In genomic region chr1:210597555-210598134, GRCh38 we compare ENCODE assay signal across 8 cellular contexts.
A peak's percentile ranks its signal among the peaks of the same experiment; 100 is the strongest.
DNase-seq lines count a peak whose midpoint lies in the region; ATAC-seq and TF ChIP-seq lines count a peak whose summit lies in the region.

No MANE protein-coding gene starts in this region.

- no peak overlapping the region for H3K4me3 ChIP-seq in HUES6 (ENCODE audit: low read depth, low read length)
- H3K4me3 ChIP-seq in gastrocnemius medialis: no peak overlapping the region

- no peaks in the 10 kb centered on the region for H3K27me3 ChIP-seq in HUES6 (ENCODE audit: control insufficient read depth, insufficient read depth, low read length)
- no peaks in the 10 kb centered on the region for H3K27me3 ChIP-seq in gastrocnemius medialis

- H3K36me3 ChIP-seq in HUES6 (ENCODE audit: control insufficient read depth, insufficient read depth, low read length) (no peaks in the 10 kb centered on the region), gastrocnemius medialis (no peaks in the 10 kb centered on the region)

- intact Hi-C loops in gastrocnemius medialis (cut with DNase I; ENCODE audit: low total_unique reads): loop anchor here (5.0 kb wide), 1 partner anchor 535 kb away; the partner anchor contains the start of gene KCNH1

- peaks cover 6% of the 10 kb centered on the region for H3K36me3 Mint-ChIP-seq in chondrocyte (ENCODE audit: low read depth)
- H3K36me3 Mint-ChIP-seq in effector memory CD8-positive, alpha-beta T cell (ENCODE audit: insufficient read depth): no peaks in the 10 kb centered on the region

- H3K4me1 Mint-ChIP-seq in chondrocyte (ENCODE audit: low read depth): peaks cover 48% of the 10 kb centered on the region
- H3K4me1 Mint-ChIP-seq in effector memory CD8-positive, alpha-beta T cell (ENCODE audit: low read depth in 2 of 2): peaks cover 0 to 2% of the 10 kb centered on the region in 2 donors

- H3K27ac ChIP-seq in HUES6 (ENCODE audit: low read depth, low read length) (peak overlapping the region; percentile 31; the same call in 1 of the 2 replicates), gastrocnemius medialis (peak overlapping the region; percentile 3 to 58 (median 18))

- TF ChIP-seq CTCF in chondrocyte (IDR thresholded peaks at IDR 0.05) (no peak), gastrocnemius medialis (IDR thresholded peaks at IDR 0.05 in 4 of 5, conservative IDR thresholded peaks at IDR 0.05 in 1 of 5) (no peak)

- H3K9me3 Mint-ChIP-seq in chondrocyte (ENCODE audit: low read depth): peaks cover 15% of the 10 kb centered on the region
- H3K9me3 Mint-ChIP-seq in effector memory CD8-positive, alpha-beta T cell: peaks cover 0 to 2% of the 10 kb centered on the region in 2 donors

- ATAC-seq in GM21447 (IDR thresholded peaks at IDR 0.05; ENCODE audit: unreplicated experiment) (peak; percentile 94), gastrocnemius medialis (peak in 1 of 2 donors; percentile 36)
- no peak for ATAC-seq in effector memory CD8-positive, alpha-beta T cell (replicated peaks)

- peak overlapping the region; percentile 57 for H3K9ac ChIP-seq in HUES6 (ENCODE audit: low read length)

- H3K27me3 Mint-ChIP-seq in chondrocyte (ENCODE audit: low read depth): no peaks in the 10 kb centered on the region
- H3K27me3 Mint-ChIP-seq in effector memory CD8-positive, alpha-beta T cell: no peaks in the 10 kb centered on the region

- peak overlapping the region; percentile 10 for H3K4me3 Mint-ChIP-seq in chondrocyte (ENCODE audit: unreplicated experiment)
- no peak overlapping the region for H3K4me3 Mint-ChIP-seq in effector memory CD8-positive, alpha-beta T cell

- peaks cover 15% of the 10 kb centered on the region; the same call in 1 of the 2 replicates for H3K4me1 ChIP-seq in HUES6 (ENCODE audit: control insufficient read depth, insufficient read depth, low read length)
- no peaks in the 10 kb centered on the region for H3K4me1 ChIP-seq in gastrocnemius medialis

- H3K27ac Mint-ChIP-seq in chondrocyte (ENCODE audit: unreplicated experiment): peak overlapping the region; percentile 98
- H3K27ac Mint-ChIP-seq in effector memory CD8-positive, alpha-beta T cell: no peak overlapping the region

- TF ChIP-seq POLR2A in gastrocnemius medialis (IDR thresholded peaks at IDR 0.05): no peak

- H3K9me3 ChIP-seq in HUES6 (ENCODE audit: control insufficient read depth, insufficient read depth, low read depth, low read length) (no peaks in the 10 kb centered on the region), gastrocnemius medialis (no peaks in the 10 kb centered on the region)

- in situ Hi-C loops in gastrocnemius medialis (cut with MboI; ENCODE audit: low sequenced_read_pairs in 4 of 4): loop anchor here in 2 of 4 donors (25.0 kb wide), 2 partner anchors 540 to 1065 kb away; partner anchors contain the start of gene KCNH1 (in 2 of the 2)

- DNase-seq in AG08395 (ENCODE audit: low spot score) (peak; percentile 81), chondrocyte (ENCODE audit: low spot score) (no peak), gastrocnemius medialis (peak in 1 of 2 donors; percentile 15), globus pallidus (ENCODE audit: low spot score) (no peak)
- DNase-seq in effector memory CD8-positive, alpha-beta T cell: no peak
- DNase-seq in activated CD8-positive, alpha-beta memory T cell treated with anti-CD3 and anti-CD28 coated beads, Interleukin-2, amount 50 U/mL, for 48 hours: no peak
